In the genomic region with DNA sequence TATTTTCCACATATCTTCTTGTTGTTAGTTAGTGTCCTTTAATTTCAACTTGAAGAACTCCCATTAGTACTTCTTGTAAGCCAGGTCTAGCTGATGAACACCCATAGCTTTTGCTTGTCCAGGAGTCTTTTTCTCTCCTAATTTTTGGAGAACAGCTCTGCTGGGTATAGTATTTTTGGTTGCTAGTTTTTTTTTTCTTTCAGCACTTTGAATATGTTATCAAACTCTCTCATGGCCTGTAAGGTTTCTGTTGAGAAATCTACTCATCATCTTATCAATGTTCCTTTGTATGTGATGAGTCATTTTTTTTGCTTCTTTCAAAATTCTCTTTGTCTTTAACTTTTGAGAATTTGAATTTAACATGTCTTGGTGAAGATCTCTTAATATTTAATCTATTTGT, we compare ENCODE assay signal across 35 cellular contexts.
"Had no signal": no experiment of that assay in that cellular context is flagged by ENCODE, and none has a peak within 500 bp of the region (broad histone marks: within the 10 kb centered on the region; RNA-seq: fewer than 3 reads in every experiment).

No MANE protein-coding gene starts in this region.

- H3K27me3 ChIP-seq: MG63 had no signal

- H3K9me3 ChIP-seq: MG63 had no signal

- H3K36me3 ChIP-seq: MG63 had no signal

- DNase-seq: Karpas-422, Kasumi-1, MG63, MM.1S, MV-4-11, NCI-H1048, NCI-H1092, NCI-H1092 treated with DMSO at 0.1 percent for 48 hours, NCI-H1105, NCI-H1105 treated with DMSO at 0.1 percent for 48 hours, NCI-H1417, NCI-H1417 treated with DMSO at 0.1 percent for 48 hours, NCI-H1436, NCI-H1436 treated with DMSO at 0.1 percent for 48 hours, NCI-H146, NCI-H1694, NCI-H1694 treated with DMSO at 0.1 percent for 48 hours, NCI-H187, NCI-H187 treated with DMSO at 0.1 percent for 48 hours, NCI-H1930, NCI-H2029, NCI-H2029 treated with DMSO at 0.1 percent for 48 hours, NCI-H2081, NCI-H2081 treated with DMSO at 0.1 percent for 48 hours, NCI-H2107, NCI-H2171, NCI-H2171 treated with DMSO at 0.1 percent for 48 hours, NCI-H2227 treated with DMSO at 0.1 percent for 48 hours, NCI-H226, NCI-H345, NCI-H446, NCI-H446 treated with DMSO at 0.1 percent for 48 hours, NCI-H510A, NCI-H510A treated with DMSO at 0.1 percent for 48 hours, NCI-H524 had no signal

- H3K4me3 ChIP-seq: MG63 had no signal
